8 cellular contexts compared by ENCODE assay signal in the genomic region with DNA sequence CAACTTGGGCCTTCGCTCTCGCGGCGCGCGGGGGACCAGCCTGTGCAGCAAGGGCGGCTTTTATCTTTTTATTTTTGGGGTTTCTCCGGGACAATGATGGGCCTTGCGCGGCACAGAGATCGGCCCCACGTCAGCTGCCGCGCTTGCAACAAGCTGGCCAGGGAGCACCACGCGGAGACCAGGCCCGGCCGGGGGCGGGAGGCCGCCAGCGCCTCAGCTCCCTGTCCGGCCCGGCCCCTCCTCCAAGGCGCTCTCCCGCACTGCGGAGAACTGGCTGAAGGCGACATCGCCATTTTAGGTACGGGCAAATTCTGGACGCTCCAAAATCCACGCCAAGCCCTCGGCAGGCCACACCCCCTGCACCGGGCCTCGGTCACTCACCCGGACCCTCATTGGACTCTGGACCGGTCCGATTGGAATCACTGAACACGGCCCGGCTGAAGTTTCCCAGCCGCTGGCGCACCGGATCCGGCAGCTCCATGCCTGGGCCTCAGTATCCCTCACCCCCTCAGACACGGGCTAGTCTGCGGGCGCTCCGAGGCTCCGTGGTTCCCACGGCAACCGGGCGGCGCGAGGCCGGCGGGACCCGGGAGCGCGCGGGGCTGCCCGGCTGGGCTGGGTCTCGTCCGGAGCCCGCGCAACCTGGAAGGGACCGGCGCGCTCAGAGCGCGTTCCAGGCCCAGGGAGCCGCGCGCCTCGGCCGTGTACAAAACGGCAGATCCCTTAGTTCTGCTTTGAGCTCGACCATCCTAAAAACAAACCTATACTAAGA. TPM values are rescaled to one million over a fixed set of nuclear protein-coding genes. Genes with fewer than 3 reads are reported as not detected.
A peak's percentile ranks its signal among the peaks of the same experiment; 100 is the strongest.
DNase-seq lines count a peak whose midpoint lies in the region; ATAC-seq and TF ChIP-seq lines count a peak whose summit lies in the region.

A gene with protein sequence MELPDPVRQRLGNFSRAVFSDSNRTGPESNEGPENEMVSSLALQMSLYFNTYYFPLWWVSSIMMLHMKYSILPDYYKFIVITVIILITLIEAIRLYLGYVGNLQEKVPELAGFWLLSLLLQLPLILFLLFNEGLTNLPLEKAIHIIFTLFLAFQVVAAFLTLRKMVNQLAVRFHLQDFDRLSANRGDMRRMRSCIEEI (minus strand): TSS at position 547 of the 772 bp plus-strand sequence. CDS start 66 bp downstream, at position 481.

- H3K27ac Mint-ChIP-seq in activated CD4-positive, alpha-beta memory T cell treated with anti-CD3 and anti-CD28 coated beads, Interleukin-2, amount 10 ng/mL, durations not matched to agents 7 days and 5 days: no peak within 1 kb of the TSS

- H3K9me3 ChIP-seq in mononuclear cell (ENCODE audit: low read depth, low read length) (no peaks in the 10 kb centered on the region), stomach (no peaks in the 10 kb centered on the region)

- DNase-seq in COLO829 (ENCODE audit: low spot score) (peak; percentile 75), NCI-H446 (lab: John Stamatoyannopoulos, UW) (peak; percentile 52 to 84), stomach (peak; percentile 89)
- peak; percentile 31 for DNase-seq in activated CD4-positive, alpha-beta memory T cell treated with anti-CD3 and anti-CD28 coated beads, Interleukin-2, amount 10 ng/mL, durations not matched to agents 7 days and 5 days

- H3K4me3 ChIP-seq in mononuclear cell (ENCODE audit: low read length): peak within 1 kb of the TSS; percentile 60
- peak within 1 kb of the TSS; percentile 63 to 84 (median 71) for H3K4me3 ChIP-seq in stomach

- intact Hi-C loops in stomach (cut with DNase I; ENCODE audit: low total_unique reads): no loop called here

- no peaks in the 10 kb centered on the region for H3K9me3 Mint-ChIP-seq in activated CD4-positive, alpha-beta memory T cell treated with anti-CD3 and anti-CD28 coated beads, Interleukin-2, amount 10 ng/mL, durations not matched to agents 7 days and 5 days

- no peaks in the 10 kb centered on the region for H3K4me1 ChIP-seq in mononuclear cell (ENCODE audit: insufficient read depth, low read length)
- H3K4me1 ChIP-seq in stomach: peaks cover 4 to 17% (median 16%) of the 10 kb centered on the region in 4 donors

- ATAC-seq in GM19324 (IDR thresholded peaks at IDR 0.05; ENCODE audit: low FRiP score, unreplicated experiment) (peak; percentile 84), HG03378 (IDR thresholded peaks at IDR 0.05; ENCODE audit: unreplicated experiment) (peak; percentile 86), esophagus mucosa (peak; percentile 94)

- H3K4me3 Mint-ChIP-seq in activated CD4-positive, alpha-beta memory T cell treated with anti-CD3 and anti-CD28 coated beads, Interleukin-2, amount 10 ng/mL, durations not matched to agents 7 days and 5 days: peak within 1 kb of the TSS; percentile 73

- POLR2A ChIA-PET in activated CD4-positive, alpha-beta memory T cell treated with anti-CD3 and anti-CD28 coated beads, Interleukin-2, amount 10 ng/mL, durations not matched to agents 7 days and 5 days (lab: Charles Lee): interaction anchor here (1.0 kb wide), 1 partner anchor 49 kb away, joined by 3 read pairs; no protein-coding TSS in a partner anchor

- peaks cover 31% of the 10 kb centered on the region for H3K27me3 Mint-ChIP-seq in activated CD4-positive, alpha-beta memory T cell treated with anti-CD3 and anti-CD28 coated beads, Interleukin-2, amount 10 ng/mL, durations not matched to agents 7 days and 5 days

- no peak for TF ChIP-seq POLR2A in stomach (IDR thresholded peaks at IDR 0.05)

- CTCF ChIA-PET in activated CD4-positive, alpha-beta memory T cell treated with anti-CD3 and anti-CD28 coated beads, Interleukin-2, amount 10 ng/mL, durations not matched to agents 7 days and 5 days (lab: Charles Lee): no interaction called here

- TF ChIP-seq CTCF in stomach (IDR thresholded peaks at IDR 0.05): no peak

- H3K27me3 ChIP-seq in mononuclear cell (ENCODE audit: insufficient read depth, low read length): no peaks in the 10 kb centered on the region
- no peaks in the 10 kb centered on the region for H3K27me3 ChIP-seq in stomach

- whole genome bisulfite sequencing in stomach, 5 donors: 0 to 2% (median 1%) methylated on average over 40 to 76 of the region's 76 CpGs

- H3K4me1 Mint-ChIP-seq in activated CD4-positive, alpha-beta memory T cell treated with anti-CD3 and anti-CD28 coated beads, Interleukin-2, amount 10 ng/mL, durations not matched to agents 7 days and 5 days: peaks cover 8% of the 10 kb centered on the region

- peak within 1 kb of the TSS; percentile 87 to 97 (median 93) for H3K27ac ChIP-seq in stomach

- H3K36me3 Mint-ChIP-seq in activated CD4-positive, alpha-beta memory T cell treated with anti-CD3 and anti-CD28 coated beads, Interleukin-2, amount 10 ng/mL, durations not matched to agents 7 days and 5 days (ENCODE audit: low read depth): peaks cover 2% of the 10 kb centered on the region

- no peaks in the 10 kb centered on the region for H3K36me3 ChIP-seq in stomach

- no peak for TF ChIP-seq EP300 in stomach (IDR thresholded peaks at IDR 0.05)

RNA-seq across cellular contexts. Expression of the gene that starts here (rescaled TPM):
- under 1 TPM in 1 of 2 experiments, not detected in 1; 0.13 TPM for total RNA-seq in activated CD4-positive, alpha-beta memory T cell treated with anti-CD3 and anti-CD28 coated beads, Interleukin-2, amount 10 ng/mL, durations not matched to agents 7 days and 5 days
- total RNA-seq in esophagus mucosa (2.3 TPM), mononuclear cell (0.21 TPM), stomach (1 to 10 TPM in 1 of 5 donors, under 1 TPM in 2, not detected in 2; 0.87 to 2.2 (median 0.89) TPM)
- 1 to 10 TPM in 2 of 3 donors, not detected in 1; 1.2 to 1.3 TPM for polyA plus RNA-seq in stomach

Comparison
In these comparisons a context has a peak if more than half of its experiments do, and no peak if none do; other contexts are left out.
1. Peak in every context shown above with its lines: DNase-seq, ATAC-seq, H3K4me3 ChIP-seq and H3K27ac ChIP-seq.
2. Peak in DNase-seq in activated CD4-positive, alpha-beta memory T cell treated with anti-CD3 and anti-CD28 coated beads, Interleukin-2, amount 10 ng/mL, durations not matched to agents 7 days and 5 days; RNA of the gene not detected or under 1 TPM.
3. DNase-seq: peak in every context shown above with its lines; median percentile 89 in stomach; 75 in COLO829; 68 in NCI-H446; 31 in activated CD4-positive, alpha-beta memory T cell treated with anti-CD3 and anti-CD28 coated beads, Interleukin-2, amount 10 ng/mL, durations not matched to agents 7 days and 5 days.